ENCODE assay signal across 8 cellular contexts in the genomic region with DNA sequence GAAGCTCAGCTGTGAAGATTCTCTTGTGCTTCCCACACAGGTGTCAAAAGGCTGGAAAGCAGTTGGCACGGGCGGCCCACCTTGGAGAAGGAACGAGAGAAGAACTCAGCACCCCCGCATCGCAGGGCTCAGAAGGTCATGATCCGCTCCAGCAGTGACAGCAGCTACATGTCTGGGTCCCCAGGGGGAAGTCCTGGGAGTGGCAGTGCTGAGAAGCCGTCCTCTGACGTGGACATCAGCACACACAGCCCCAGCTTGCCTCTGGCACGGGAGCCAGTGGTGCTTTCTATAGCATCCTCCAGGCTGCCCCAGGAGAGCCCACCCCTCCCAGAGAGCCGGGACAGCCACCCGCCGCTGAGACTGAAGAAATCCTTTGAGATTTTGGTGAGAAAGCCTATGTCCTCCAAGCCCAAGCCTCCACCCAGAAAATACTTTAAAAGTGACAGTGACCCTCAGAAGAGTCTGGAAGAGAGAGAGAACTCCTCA. TPM values are rescaled to one million over a fixed set of nuclear protein-coding genes. Genes with fewer than 3 reads are reported as not detected.
DNase-seq lines count a peak whose midpoint lies in the region; ATAC-seq and TF ChIP-seq lines count a peak whose summit lies in the region.

No MANE protein-coding gene starts in this region.

- peak overlapping the region; percentile 98 for H3K27ac Mint-ChIP-seq in CD8-positive, alpha-beta T cell

- H3K9me3 ChIP-seq in CD8-positive, alpha-beta T cell (ENCODE audit: low read length): no peaks in the 10 kb centered on the region
- H3K9me3 ChIP-seq in colonic mucosa (no peaks in the 10 kb centered on the region), PC-3 (ENCODE audit: low read length) (no peaks in the 10 kb centered on the region)

- H3K9ac ChIP-seq in colonic mucosa (ENCODE audit: low read depth in 2 of 2, low read length in 2 of 2) (peak overlapping the region in 1 of 2 donors; percentile 61), PC-3 (ENCODE audit: low read length) (no peak overlapping the region)

- H3K27ac ChIP-seq in CD8-positive, alpha-beta T cell (ENCODE audit: low read depth, low read length): peak overlapping the region; percentile 84
- H3K27ac ChIP-seq in colonic mucosa (peak overlapping the region; percentile 30), PC-3 (ENCODE audit: low read length) (no peak overlapping the region)

- peak; percentile 5 for ATAC-seq in CD8-positive, alpha-beta T cell
- peak; percentile 27 for ATAC-seq in GM19463 (IDR thresholded peaks at IDR 0.05; ENCODE audit: unreplicated experiment)
- peak; percentile 30 for ATAC-seq in HG03565 (IDR thresholded peaks at IDR 0.05; ENCODE audit: unreplicated experiment)
- no peak for ATAC-seq in PC-3

- H3K4me3 ChIP-seq in CD8-positive, alpha-beta T cell (ENCODE audit: low read depth, low read length): peak overlapping the region; percentile 88
- H3K4me3 ChIP-seq in colonic mucosa: no peak overlapping the region
- no peak overlapping the region for H3K4me3 ChIP-seq in PC-3 (ENCODE audit: low read length)

- intact Hi-C loops in CD8-positive, alpha-beta T cell (cut with DNase I, micrococcal nuclease): loop anchor here in 1 of 2 experiments (10.0 kb wide), 1 partner anchor 752 kb away; a partner anchor contains a TSS
- intact Hi-C loops in colonic mucosa (cut with DNase I): no loop called here
- intact Hi-C loops in PC-3 (cut with micrococcal nuclease): no loop called here

- no peaks in the 10 kb centered on the region for H3K79me2 ChIP-seq in PC-3 (ENCODE audit: low read length)

- CTCF ChIA-PET in CD8-positive, alpha-beta T cell (lab: Charles Lee): interaction anchor here (1.3 to 23.5 kb wide), 4 partner anchors 9 to 42 kb away, joined by 4 to 498 read pairs (median 4); no protein-coding TSS in a partner anchor
- CTCF ChIA-PET in PC-3 (lab: Charles Lee): no interaction called here

- no peak overlapping the region for H2AFZ ChIP-seq in PC-3 (ENCODE audit: low read length)

- peaks cover 3% of the 10 kb centered on the region for H3K9me3 Mint-ChIP-seq in CD8-positive, alpha-beta T cell

- H3K4me1 ChIP-seq in CD8-positive, alpha-beta T cell (ENCODE audit: insufficient read depth, low read length): peaks cover 89% of the 10 kb centered on the region
- no peaks in the 10 kb centered on the region for H3K4me1 ChIP-seq in colonic mucosa
- peaks cover 10% of the 10 kb centered on the region for H3K4me1 ChIP-seq in PC-3 (ENCODE audit: insufficient read depth, low read length)

- H3K4me3 Mint-ChIP-seq in CD8-positive, alpha-beta T cell: peak overlapping the region; percentile 92

- BruUV-seq in PC-3 (replicated peaks; lab: Mats Ljungman, UMichigan): no TSS peak

- H3K9me2 ChIP-seq in PC-3 (replicated peaks; ENCODE audit: low read length): no peaks in the 10 kb centered on the region

- no peak overlapping the region for H3K4me2 ChIP-seq in PC-3 (ENCODE audit: low read length)

- peaks cover 89% of the 10 kb centered on the region for H3K4me1 Mint-ChIP-seq in CD8-positive, alpha-beta T cell (ENCODE audit: low read depth)

- POLR2A ChIA-PET in CD8-positive, alpha-beta T cell (lab: Charles Lee): interaction anchor here (0.7 to 14.4 kb wide), 7 partner anchors 9 to 31 kb away, joined by 4 to 330 read pairs (median 7); a partner anchor contains a TSS
- POLR2A ChIA-PET in PC-3 (lab: Charles Lee; ENCODE audit: unreplicated experiment): interaction anchor here (0.7 kb wide), 1 partner anchor 34 kb away, joined by 3 read pairs; no protein-coding TSS in a partner anchor

- DNase-seq in CD8-positive, alpha-beta T cell: peak in 3 of 7 experiments; percentile 47 to 66 (median 53)
- DNase-seq in colonic mucosa: no peak
- DNase-seq in PC-3: no peak
- DNase-seq in NCI-H748 (lab: John Stamatoyannopoulos, UW; ENCODE audit: unreplicated experiment): no peak
- DNase-seq in retina: no peak
- no peak for DNase-seq in NCI-H1417 (lab: John Stamatoyannopoulos, UW)

- peaks cover 11% of the 10 kb centered on the region for H3K36me3 Mint-ChIP-seq in CD8-positive, alpha-beta T cell

- no peaks in the 10 kb centered on the region for H3K27me3 Mint-ChIP-seq in CD8-positive, alpha-beta T cell (ENCODE audit: low read depth)

- H3K36me3 ChIP-seq in CD8-positive, alpha-beta T cell (ENCODE audit: insufficient read depth, low read length): no peaks in the 10 kb centered on the region
- H3K36me3 ChIP-seq in colonic mucosa: no peaks in the 10 kb centered on the region
- H3K36me3 ChIP-seq in PC-3 (ENCODE audit: low read depth, low read length): no peaks in the 10 kb centered on the region

- H3K27me3 ChIP-seq in CD8-positive, alpha-beta T cell (ENCODE audit: insufficient read depth, low read length): no peaks in the 10 kb centered on the region
- H3K27me3 ChIP-seq in colonic mucosa (no peaks in the 10 kb centered on the region), PC-3 (ENCODE audit: low read length) (no peaks in the 10 kb centered on the region)

- TF ChIP-seq CTCF in CD8-positive, alpha-beta T cell (IDR thresholded peaks at IDR 0.05): no peak
- no peak for TF ChIP-seq CTCF in colonic mucosa (IDR thresholded peaks at IDR 0.05)
- no peak for TF ChIP-seq CTCF in PC-3 (conservative IDR thresholded peaks at IDR 0.05; ENCODE audit: low read depth, low read length)

- H3F3A ChIP-seq in PC-3 (ENCODE audit: low read length, unreplicated experiment): no peaks in the 10 kb centered on the region

- H4K20me1 ChIP-seq in PC-3 (ENCODE audit: low read length): no peaks in the 10 kb centered on the region

RNA-seq across cellular contexts. Expression of a gene that starts 31.4 kb away (rescaled TPM):
- 10 to 100 TPM; 13.6 to 14.3 TPM for total RNA-seq in CD8-positive, alpha-beta T cell
- total RNA-seq in colonic mucosa: 10 to 100 TPM; 34.7 to 38.7 TPM
- total RNA-seq in PC-3 (2014; rRNA removed): 3.3 and 5.9 TPM in 2 replicates
